21 cellular contexts compared by ENCODE assay signal in genomic region chr6:137745321-137745720, GRCh38.
"Had no signal": no experiment of that assay in that cellular context is flagged by ENCODE, and none has a peak within 500 bp of the region (broad histone marks: within the 10 kb centered on the region; RNA-seq: fewer than 3 reads in every experiment).

No MANE protein-coding gene starts in this region.

- H3K27me3 ChIP-seq: gastrocnemius medialis, tibial artery had no signal

- H3K36me3 ChIP-seq: gastrocnemius medialis, left ventricle myocardium inferior, tibial artery had no signal

- H3K9me3 ChIP-seq: gastrocnemius medialis, left ventricle myocardium inferior, tibial artery had no signal

- DNase-seq: activated CD4-positive, alpha-beta T cell treated with anti-CD3 and anti-CD28 coated beads, Interleukin-2, amount 50 U/mL, for 4 hours; activated CD8-positive, alpha-beta memory T cell treated with anti-CD3 and anti-CD28 coated beads for 24 hours; activated CD8-positive, alpha-beta memory T cell treated with anti-CD3 and anti-CD28 coated beads, Interleukin-2, amount 50 U/mL, for 48 hours; activated naive CD4-positive, alpha-beta T cell; activated T-cell treated with anti-CD3 and anti-CD28 coated beads, Interleukin-2, amount 50 U/mL, for 4 hours; amygdala; gastrocnemius medialis; hippocampal formation; kidney glomerular epithelial cell; left ventricle myocardium inferior; naive thymus-derived CD8-positive, alpha-beta T cell; retina; stimulated activated CD4-positive, alpha-beta T cell treated with anti-CD3 and anti-CD28 coated beads, Interleukin-2, amount 100 ng/mL, for 48 hours; stimulated activated CD8-positive, alpha-beta memory T cell treated with anti-CD3 and anti-CD28 coated beads, Interleukin-4, amount 100 ng/mL, for 48 hours; stimulated activated naive CD4-positive, alpha-beta T cell treated with Interleukin-2 at 50 U/mL for 16 hours; substantia nigra; T-helper 1 cell; T-helper 9 cell; tibial artery had no signal

- H3K4me3 ChIP-seq: gastrocnemius medialis, left ventricle myocardium inferior, tibial artery had no signal

- ATAC-seq: activated T-cell treated with anti-CD3 and anti-CD28 coated beads, Interleukin-2, amount 50 U/mL, for 4 hours; esophagus mucosa; gastrocnemius medialis; WTC11 had no signal

- H3K27ac ChIP-seq: gastrocnemius medialis, left ventricle myocardium inferior, tibial artery had no signal
